ENCODE assay signal across 8 cellular contexts in the genomic region with DNA sequence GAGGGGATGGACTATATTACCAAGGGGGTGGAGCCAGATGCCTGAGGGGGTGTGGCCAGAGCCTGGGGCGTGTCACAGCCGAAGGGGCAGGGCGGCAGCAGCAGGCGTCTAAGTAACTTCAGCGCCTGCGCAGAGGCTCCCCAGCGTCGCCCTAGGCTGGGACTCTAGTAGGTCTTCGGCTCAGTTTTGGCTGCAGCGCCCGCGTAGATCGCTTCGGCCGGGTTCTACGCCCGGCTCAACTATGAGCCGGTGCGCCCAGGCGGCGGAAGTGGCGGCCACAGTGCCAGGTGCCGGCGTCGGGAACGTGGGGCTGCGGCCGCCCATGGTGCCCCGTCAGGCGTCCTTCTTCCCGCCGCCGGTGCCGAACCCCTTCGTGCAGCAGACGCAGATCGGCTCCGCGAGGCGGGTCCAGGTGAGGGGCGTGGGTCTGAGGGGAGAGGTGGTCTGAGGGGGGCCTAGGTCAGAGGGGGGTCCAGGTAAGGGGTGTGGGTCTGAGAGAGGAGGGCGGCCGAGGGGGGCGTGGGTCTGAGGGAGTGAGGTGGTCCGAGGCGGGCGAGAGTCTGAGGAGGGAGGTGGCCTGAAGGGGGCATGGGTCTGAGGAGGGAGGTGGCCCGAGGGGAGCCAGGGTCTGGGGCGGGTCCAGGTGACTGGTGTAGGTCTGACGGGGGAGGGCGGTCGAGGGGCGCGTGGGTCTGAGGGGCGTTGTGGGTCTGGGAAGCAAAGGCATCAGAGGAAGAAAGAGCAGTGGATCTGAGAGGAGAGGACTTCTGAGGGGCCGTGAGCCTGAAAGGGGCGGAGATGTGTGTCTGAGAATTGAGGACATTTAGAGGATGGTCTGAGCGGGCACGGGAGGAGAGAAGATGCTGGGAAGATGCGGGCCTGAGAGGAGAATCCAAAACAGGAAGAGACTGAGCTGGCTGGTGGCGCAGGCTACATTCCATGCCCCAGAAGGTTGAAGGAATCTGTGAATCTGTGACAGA. TPM values are rescaled to one million over a fixed set of nuclear protein-coding genes. Genes with fewer than 3 reads are reported as not detected.
DNase-seq lines count a peak whose midpoint lies in the region; ATAC-seq lines count a peak whose summit lies in the region.

A gene with protein sequence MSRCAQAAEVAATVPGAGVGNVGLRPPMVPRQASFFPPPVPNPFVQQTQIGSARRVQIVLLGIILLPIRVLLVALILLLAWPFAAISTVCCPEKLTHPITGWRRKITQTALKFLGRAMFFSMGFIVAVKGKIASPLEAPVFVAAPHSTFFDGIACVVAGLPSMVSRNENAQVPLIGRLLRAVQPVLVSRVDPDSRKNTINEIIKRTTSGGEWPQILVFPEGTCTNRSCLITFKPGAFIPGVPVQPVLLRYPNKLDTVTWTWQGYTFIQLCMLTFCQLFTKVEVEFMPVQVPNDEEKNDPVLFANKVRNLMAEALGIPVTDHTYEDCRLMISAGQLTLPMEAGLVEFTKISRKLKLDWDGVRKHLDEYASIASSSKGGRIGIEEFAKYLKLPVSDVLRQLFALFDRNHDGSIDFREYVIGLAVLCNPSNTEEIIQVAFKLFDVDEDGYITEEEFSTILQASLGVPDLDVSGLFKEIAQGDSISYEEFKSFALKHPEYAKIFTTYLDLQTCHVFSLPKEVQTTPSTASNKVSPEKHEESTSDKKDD (plus strand): TSS at position 132 of the 980 bp plus-strand sequence. CDS start 110 bp downstream, at position 242.

- H3K4me3 Mint-ChIP-seq in naive B cell = peak within 1 kb of the TSS; percentile 71 to 92 (median 80)

- peaks cover 13 to 14% of the 10 kb centered on the region in 2 donors for H3K36me3 Mint-ChIP-seq in naive B cell

- peak within 1 kb of the TSS; percentile 80 for H3K27ac ChIP-seq in substantia nigra (ENCODE audit: low read depth, low read length, poor library complexity, severe bottlenecking)

- H3K4me1 Mint-ChIP-seq in naive B cell = peaks cover 13 to 16% (median 16%) of the 10 kb centered on the region in 3 donors

- ATAC-seq in naive B cell (ENCODE audit: low read depth in 2 of 2) = peak; percentile 68 to 75

- DNase-seq in activated T-cell treated with anti-CD3 and anti-CD28 coated beads for 24 hours (ENCODE audit: low read depth) = peak; percentile 27
- DNase-seq in activated T-cell treated with anti-CD3 and anti-CD28 coated beads for 4 hours = no peak
- DNase-seq in NCI-H2227 (lab: John Stamatoyannopoulos, UW; ENCODE audit: unreplicated experiment) = peak; percentile 79
- DNase-seq in activated naive CD4-positive, alpha-beta T cell treated with Interleukin-2 at 50 U/mL for 16 hours = peak; percentile 10
- DNase-seq in foreskin melanocyte = peak; percentile 69
- peak; percentile 17 for DNase-seq in naive B cell
- DNase-seq in substantia nigra (lab: John Stamatoyannopoulos, UW) = peak in 47 of 49 donors; percentile 25 to 86 (median 71)
- DNase-seq in activated gamma-delta T cell (lab: John Stamatoyannopoulos, UW) = no peak

- peaks cover 13 to 35% (median 14%) of the 10 kb centered on the region in 3 donors for H3K27me3 Mint-ChIP-seq in naive B cell

- H3K27ac Mint-ChIP-seq in naive B cell = peak within 1 kb of the TSS in 2 of 6 donors; percentile 26 to 56

- H3K9me3 Mint-ChIP-seq in naive B cell = peaks cover 3 to 25% (median 12%) of the 10 kb centered on the region in 7 donors

RNA-seq across cellular contexts. Expression of the gene that starts here (rescaled TPM):
- 1 to 10 TPM in 2 of 6 donors, under 1 TPM in 3, not detected in 1; 0.53 to 1.3 (median 0.61) TPM for polyA plus RNA-seq in naive B cell (ENCODE audit: low read depth in 6 of 6)

Comparison
In these comparisons a context has a peak if more than half of its experiments do, and no peak if none do; other contexts are left out.
1. DNase-seq: peak in activated T-cell treated with anti-CD3 and anti-CD28 coated beads for 24 hours (single experiment), NCI-H2227 (single experiment), activated naive CD4-positive, alpha-beta T cell treated with Interleukin-2 at 50 U/mL for 16 hours (single experiment), foreskin melanocyte (single experiment), naive B cell (single experiment) and substantia nigra (47 of 49); none in activated T-cell treated with anti-CD3 and anti-CD28 coated beads for 4 hours (single experiment) and activated gamma-delta T cell (single experiment).